8 cellular contexts compared by ENCODE assay signal in the genomic region with DNA sequence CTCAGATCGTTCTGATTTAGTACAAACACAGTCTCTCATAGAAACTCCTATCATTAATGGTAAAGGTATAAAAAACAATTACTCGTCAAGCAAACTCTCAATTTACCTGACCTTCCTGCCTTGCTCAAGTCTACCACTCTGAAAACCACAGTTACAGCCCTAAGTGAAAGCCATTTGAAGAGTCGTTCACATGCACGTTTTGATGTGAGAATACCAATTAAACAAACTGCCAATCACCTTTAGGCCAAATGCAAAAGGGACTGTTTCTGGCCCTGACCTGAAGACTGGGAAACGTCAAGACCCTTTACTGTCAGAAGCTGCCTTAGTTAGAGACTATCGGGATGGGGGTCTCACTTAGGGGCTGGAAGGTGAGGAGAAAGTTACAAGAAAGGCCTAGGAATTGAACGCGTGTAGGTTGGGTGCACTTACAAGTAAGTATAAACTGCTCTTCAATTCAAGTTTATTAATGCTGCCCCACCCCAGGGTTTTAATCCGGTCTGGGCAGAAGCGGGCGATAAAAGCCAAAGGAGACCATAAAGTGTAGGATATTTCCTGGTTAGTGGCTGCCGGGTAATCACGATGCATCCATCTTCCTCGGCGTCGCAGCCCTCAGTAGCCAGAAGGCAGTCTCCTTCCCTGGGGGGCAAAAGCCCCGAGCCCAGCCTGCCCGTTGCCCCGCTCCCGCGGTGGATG. TPM values are rescaled to one million over a fixed set of nuclear protein-coding genes. Genes with fewer than 3 reads are reported as not detected.
DNase-seq lines count a peak whose midpoint lies in the region; ATAC-seq and TF ChIP-seq lines count a peak whose summit lies in the region.

No MANE protein-coding gene starts in this region.

- H3K9ac ChIP-seq in SU-DHL-6 (ENCODE audit: low read length) (peak overlapping the region; percentile 91), endocrine pancreas (ENCODE audit: control insufficient read depth, insufficient read depth, low read length) (peak overlapping the region; percentile 98)

- in situ Hi-C loops in GM13976 (cut with MboI; ENCODE audit: low sequenced_read_pairs, unreplicated experiment), result no loop called here

- peaks cover 9% of the 10 kb centered on the region for H3K4me1 Mint-ChIP-seq in Calu3 (ENCODE audit: low read depth, unreplicated experiment)
- H3K4me1 Mint-ChIP-seq in naive thymus-derived CD8-positive, alpha-beta T cell, result peaks cover 20 to 50% (median 42%) of the 10 kb centered on the region in 4 donors

- BruUV-seq in Calu3 (replicated peaks; lab: Mats Ljungman, UMichigan), result no TSS peak

- TF ChIP-seq CTCF in Calu3 (IDR thresholded peaks at IDR 0.05; ENCODE audit: unreplicated experiment), result no peak
- no peak for TF ChIP-seq CTCF in SU-DHL-6 (IDR thresholded peaks at IDR 0.05; ENCODE audit: insufficient read depth, low read length, poor library complexity, severe bottlenecking)
- TF ChIP-seq CTCF in GM13976 (IDR thresholded peaks at IDR 0.05; ENCODE audit: borderline replicate concordance, control extremely low read depth, extremely low read depth, insufficient read depth, missing control alignments), result no peak

- H3K79me2 ChIP-seq in SU-DHL-6 (ENCODE audit: insufficient read depth, low read length), result peaks cover 57% of the 10 kb centered on the region

- H3K4me3 ChIP-seq in SU-DHL-6 (ENCODE audit: insufficient read depth, low read length, poor library complexity, severe bottlenecking), result peak overlapping the region; percentile 81
- peak overlapping the region; percentile 93 for H3K4me3 ChIP-seq in endocrine pancreas (ENCODE audit: control insufficient read depth, insufficient read depth, low read length)

- no peak overlapping the region for H3K4me3 Mint-ChIP-seq in Calu3 (ENCODE audit: low read depth, unreplicated experiment)
- peak overlapping the region in 9 of 10 donors; percentile 83 to 95 (median 91) for H3K4me3 Mint-ChIP-seq in naive thymus-derived CD8-positive, alpha-beta T cell

- ATAC-seq in naive thymus-derived CD8-positive, alpha-beta T cell, result peak; percentile 8 to 16
- no peak for ATAC-seq in HG03457 (IDR thresholded peaks at IDR 0.05; ENCODE audit: unreplicated experiment)

- no peaks in the 10 kb centered on the region for H3K27me3 ChIP-seq in SU-DHL-6 (ENCODE audit: low read length)
- no peaks in the 10 kb centered on the region for H3K27me3 ChIP-seq in endocrine pancreas (ENCODE audit: control insufficient read depth, insufficient read depth, low read length)

- H3F3A ChIP-seq in SU-DHL-6 (ENCODE audit: insufficient read depth), result peaks cover 45% of the 10 kb centered on the region

- H2AFZ ChIP-seq in SU-DHL-6 (ENCODE audit: low read depth, low read length, severe bottlenecking), result no peak overlapping the region

- intact Hi-C loops in Calu3 (cut with micrococcal nuclease; ENCODE audit: unreplicated experiment), result loop anchor here (5.0 kb wide), 1 partner anchor 86 kb away; no protein-coding TSS in a partner anchor

- H3K27me3 Mint-ChIP-seq in Calu3 (ENCODE audit: unreplicated experiment), result no peaks in the 10 kb centered on the region
- no peaks in the 10 kb centered on the region for H3K27me3 Mint-ChIP-seq in naive thymus-derived CD8-positive, alpha-beta T cell

- no peaks in the 10 kb centered on the region for H3K9me2 ChIP-seq in SU-DHL-6 (replicated peaks; ENCODE audit: insufficient read depth, low read length)

- H3K36me3 Mint-ChIP-seq in Calu3 (ENCODE audit: insufficient read depth, unreplicated experiment), result peaks cover 35% of the 10 kb centered on the region
- H3K36me3 Mint-ChIP-seq in naive thymus-derived CD8-positive, alpha-beta T cell, result no peaks in the 10 kb centered on the region

- peak overlapping the region; percentile 93 for H3K27ac Mint-ChIP-seq in Calu3 (ENCODE audit: unreplicated experiment)
- H3K27ac Mint-ChIP-seq in naive thymus-derived CD8-positive, alpha-beta T cell, result peak overlapping the region; percentile 92 to 98 (median 96)

- no peaks in the 10 kb centered on the region for H3K9me3 Mint-ChIP-seq in Calu3 (ENCODE audit: low read depth, unreplicated experiment)
- H3K9me3 Mint-ChIP-seq in naive thymus-derived CD8-positive, alpha-beta T cell, result peaks cover 0 to under 1% (median 0%) of the 10 kb centered on the region in 9 donors

- no peak for DNase-seq in Calu3
- DNase-seq in HEK293T (ENCODE audit: extremely low spot score), result peak; percentile 41
- DNase-seq in naive thymus-derived CD8-positive, alpha-beta T cell, result peak in 6 of 10 donors; percentile 10 to 46 (median 36)
- DNase-seq in NCI-H2227 treated with DMSO at 0.1 percent for 48 hours (lab: John Stamatoyannopoulos, UW), result no peak
- no peak for DNase-seq in GM13976 (ENCODE audit: low spot score)

- CTCF ChIA-PET in Calu3 (lab: Charles Lee) (no interaction called here), HEK293T (lab: Yijun Ruan, JAX) (no interaction called here)

- no peaks in the 10 kb centered on the region for H3K36me3 ChIP-seq in SU-DHL-6 (ENCODE audit: low read length)
- H3K36me3 ChIP-seq in endocrine pancreas (ENCODE audit: control insufficient read depth, insufficient read depth, low read length), result no peaks in the 10 kb centered on the region

- H3K27ac ChIP-seq in SU-DHL-6 (ENCODE audit: low read depth, low read length), result peak overlapping the region; percentile 85

- H3K9me3 ChIP-seq in SU-DHL-6 (ENCODE audit: insufficient read depth, low read length) (no peaks in the 10 kb centered on the region), endocrine pancreas (ENCODE audit: control insufficient read depth, low read length) (no peaks in the 10 kb centered on the region)

- peaks cover 13% of the 10 kb centered on the region; the same call in 1 of the 2 replicates for H4K20me1 ChIP-seq in SU-DHL-6 (ENCODE audit: low read depth, low read length)

- peak overlapping the region; percentile 99 for H3K4me2 ChIP-seq in SU-DHL-6 (ENCODE audit: low read depth, low read length, poor library complexity, severe bottlenecking)

- H3K4me1 ChIP-seq in endocrine pancreas (ENCODE audit: control insufficient read depth, insufficient read depth, low read length), result peaks cover 24% of the 10 kb centered on the region

- POLR2A ChIA-PET in HEK293T (lab: Yijun Ruan, JAX), result interaction anchor here (1.0 kb wide), 1 partner anchor 32 kb away, joined by 3 read pairs; no protein-coding TSS in a partner anchor
- POLR2A ChIA-PET in naive thymus-derived CD8-positive, alpha-beta T cell (lab: Charles Lee), result no interaction called here

TF ChIP-seq in HEK293T, 16 proteins besides CTCF, POLR2A, EP300 and RAD21:
- TF ChIP-seq TARDBP (IDR thresholded peaks at IDR 0.05), result no peak
- TF ChIP-seq, protein P1, sequence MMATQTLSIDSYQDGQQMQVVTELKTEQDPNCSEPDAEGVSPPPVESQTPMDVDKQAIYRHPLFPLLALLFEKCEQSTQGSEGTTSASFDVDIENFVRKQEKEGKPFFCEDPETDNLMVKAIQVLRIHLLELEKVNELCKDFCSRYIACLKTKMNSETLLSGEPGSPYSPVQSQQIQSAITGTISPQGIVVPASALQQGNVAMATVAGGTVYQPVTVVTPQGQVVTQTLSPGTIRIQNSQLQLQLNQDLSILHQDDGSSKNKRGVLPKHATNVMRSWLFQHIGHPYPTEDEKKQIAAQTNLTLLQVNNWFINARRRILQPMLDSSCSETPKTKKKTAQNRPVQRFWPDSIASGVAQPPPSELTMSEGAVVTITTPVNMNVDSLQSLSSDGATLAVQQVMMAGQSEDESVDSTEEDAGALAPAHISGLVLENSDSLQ (IDR thresholded peaks at IDR 0.05), result peak; percentile 61
TF ChIP-seq in HEK293T: peak in this region for 1.

RNA-seq across cellular contexts. Expression of a gene that starts 0.9 kb away (rescaled TPM):
- 177 and 183 TPM in 2 replicates for total RNA-seq in Calu3 (2022)
- total RNA-seq in naive thymus-derived CD8-positive, alpha-beta T cell, result 10 to 100 TPM; 79.4 to 81.3 TPM
- polyA plus RNA-seq in naive thymus-derived CD8-positive, alpha-beta T cell, result 10 to 100 TPM; 61.8 to 71.2 (median 64.8) TPM

Comparison
In these comparisons a context has a peak if more than half of its experiments do, and no peak if none do; other contexts are left out.
1. DNase-seq: peak in HEK293T (single experiment) and naive thymus-derived CD8-positive, alpha-beta T cell (6 of 10); none in Calu3 (single experiment), NCI-H2227 treated with DMSO at 0.1 percent for 48 hours (single experiment) and GM13976 (single experiment).